15 cellular contexts compared by ENCODE assay signal in genomic region chr2:61639721-61640120, GRCh38.
"Had no signal": no experiment of that assay in that cellular context is flagged by ENCODE, and none has a peak within 500 bp of the region (broad histone marks: within the 10 kb centered on the region; RNA-seq: fewer than 3 reads in every experiment).

No MANE protein-coding gene starts in this region.

- H3K36me3 Mint-ChIP-seq: activated naive CD4-positive, alpha-beta T cell treated with anti-CD3 and anti-CD28 coated beads, Interleukin-2, amount 50 U/mL, for 72 hours; brain had no signal

- H3K4me1 Mint-ChIP-seq: brain had no signal

- DNase-seq: activated CD4-positive, alpha-beta T cell treated with anti-CD3 and anti-CD28 coated beads, Interleukin-2, amount 50 U/mL, for 4 hours; activated effector memory CD4-positive, alpha-beta T cell treated with Interleukin-2 at 50 U/mL for 16 hours; activated T-cell treated with anti-CD3 and anti-CD28 coated beads, Interleukin-2, amount 50 U/mL, for 24 hours; amniotic stem cell; dermis blood vessel endothelial cell; lower lobe of right lung; nephron progenitor cell; ovary; stimulated activated CD4-positive, alpha-beta T cell treated with anti-CD3 and anti-CD28 coated beads, Interleukin-15, amount 100 ng/mL, for 24 hours; stimulated activated CD4-positive, alpha-beta T cell treated with anti-CD3 and anti-CD28 coated beads, Interleukin-4, amount 100 ng/mL, for 24 hours; T-helper 2 cell had no signal

- H3K36me3 ChIP-seq: lower lobe of right lung, ovary had no signal

- H3K4me3 ChIP-seq: lower lobe of right lung, ovary had no signal

- H3K27me3 Mint-ChIP-seq: activated T-cell treated with anti-CD3 and anti-CD28 coated beads, Interleukin-2, amount 50 U/mL, for 24 hours; stimulated activated naive CD8-positive, alpha-beta T cell treated with anti-CD3 and anti-CD28 coated beads, Interleukin-15, Interleukin-2, amounts not matched to agents 100 ng/mL and 50 ng/mL, for 24 hours had no signal

- H3K4me1 ChIP-seq: lower lobe of right lung had no signal

- H3K9me3 ChIP-seq: lower lobe of right lung, ovary had no signal

- H3K27me3 ChIP-seq: ovary had no signal

- H3K9me3 Mint-ChIP-seq: activated T-cell treated with anti-CD3 and anti-CD28 coated beads, Interleukin-2, amount 50 U/mL, for 24 hours; brain; nephron progenitor cell; stimulated activated naive CD8-positive, alpha-beta T cell treated with anti-CD3 and anti-CD28 coated beads, Interleukin-15, Interleukin-2, amounts not matched to agents 100 ng/mL and 50 ng/mL, for 24 hours had no signal

- H3K4me3 Mint-ChIP-seq: activated T-cell treated with anti-CD3 and anti-CD28 coated beads, Interleukin-2, amount 50 U/mL, for 24 hours; brain; nephron progenitor cell; stimulated activated naive CD8-positive, alpha-beta T cell treated with anti-CD3 and anti-CD28 coated beads, Interleukin-15, Interleukin-2, amounts not matched to agents 100 ng/mL and 50 ng/mL, for 24 hours had no signal

- H3K27ac Mint-ChIP-seq: activated naive CD4-positive, alpha-beta T cell treated with anti-CD3 and anti-CD28 coated beads, Interleukin-2, amount 50 U/mL, for 72 hours; activated T-cell treated with anti-CD3 and anti-CD28 coated beads, Interleukin-2, amount 50 U/mL, for 24 hours; brain; nephron progenitor cell; stimulated activated naive CD8-positive, alpha-beta T cell treated with anti-CD3 and anti-CD28 coated beads, Interleukin-15, Interleukin-2, amounts not matched to agents 100 ng/mL and 50 ng/mL, for 24 hours had no signal

- H3K27ac ChIP-seq: lower lobe of right lung, ovary had no signal

- ATAC-seq: activated CD4-positive, CD25-positive, alpha-beta regulatory T cell treated with anti-CD3 and anti-CD28 coated beads, Interleukin-2, amount 50 U/mL, for 24 hours; activated naive CD4-positive, alpha-beta T cell treated with anti-CD3 and anti-CD28 coated beads, Interleukin-2, amount 50 U/mL, for 72 hours; lower lobe of right lung had no signal
